ENCODE assay signal across 15 cellular contexts in genomic region chr7:27162930-27163775, GRCh38. TPM values are rescaled to one million over a fixed set of nuclear protein-coding genes. Genes with fewer than 3 reads are reported as not detected.
DNase-seq lines count a peak whose midpoint lies in the region; ATAC-seq, FAIRE-seq and TF ChIP-seq lines count a peak whose summit lies in the region.
"Had no signal": no experiment of that assay in that cellular context is flagged by ENCODE, and none has a peak within 500 bp of the region (broad histone marks: within the 10 kb centered on the region; RNA-seq: fewer than 3 reads in every experiment).

No MANE protein-coding gene starts in this region.

- no peak for TF ChIP-seq CTCF in epithelial cell of proximal tubule (conservative IDR thresholded peaks at IDR 0.05; ENCODE audit: low read depth, low read length)
- TF ChIP-seq CTCF in ovary (IDR thresholded peaks at IDR 0.05): no peak

- H3K9me3 ChIP-seq in CD4-positive, CD25-positive, alpha-beta regulatory T cell (ENCODE audit: control insufficient read depth in 2 of 2, low read length in 2 of 2): no peaks in the 10 kb centered on the region
- no peaks in the 10 kb centered on the region for H3K9me3 ChIP-seq in ovary

- no peak for TF ChIP-seq POLR2A in ovary (IDR thresholded peaks at IDR 0.05)

- peaks cover 47% of the 10 kb centered on the region for H3K27me3 ChIP-seq in CD4-positive, CD25-positive, alpha-beta regulatory T cell (ENCODE audit: control insufficient read depth, insufficient read depth, low read length)
- peaks cover 10% of the 10 kb centered on the region for H3K27me3 ChIP-seq in ovary

- H3K36me3 Mint-ChIP-seq in CD4-positive, CD25-positive, alpha-beta regulatory T cell: peaks cover 3% of the 10 kb centered on the region
- H3K36me3 Mint-ChIP-seq: stimulated activated memory B cell treated with anti-CD40 and anti-IgM and Interleukin-4, amounts not matched to agents 10 μg/mL and 1 μg/mL and 100 μg/mL, for 72 hours had no signal

- 74 to 87% (median 86%) methylated on average over 14 of the region's 14 CpGs for WGBS in ovary, 3 donors

- H3K36me3 ChIP-seq in CD4-positive, CD25-positive, alpha-beta regulatory T cell (ENCODE audit: control insufficient read depth, insufficient read depth, low read length): no peaks in the 10 kb centered on the region
- no peaks in the 10 kb centered on the region for H3K36me3 ChIP-seq in ovary

- H3K27me3 Mint-ChIP-seq in CD4-positive, CD25-positive, alpha-beta regulatory T cell: peaks cover 94% of the 10 kb centered on the region

- DNase-seq in CD4-positive, CD25-positive, alpha-beta regulatory T cell: no peak
- peak; percentile 23 for DNase-seq in HT1080 (ENCODE audit: low read depth)
- no peak for DNase-seq in epithelial cell of proximal tubule (ENCODE audit: low read depth)
- peak in 1 of 5 donors; percentile 18 for DNase-seq in ovary
- no peak for DNase-seq in GF-D8 (lab: John Stamatoyannopoulos, UW)
- no peak for DNase-seq in kidney tubule cell (ENCODE audit: low spot score)
- DNase-seq in effector CD4-positive, alpha-beta T cell: no peak
- DNase-seq in urothelium cell line (ENCODE audit: low spot score): no peak
- DNase-seq: activated gamma-delta T cell treated with Interleukin-2 at 50 U/mL for 16 hours, DMS153, NCI-H2029 treated with DMSO at 0.1 percent for 48 hours had no signal

- no peak for FAIRE-seq in urothelium cell line (lab: Jason Lieb, UNC)
- FAIRE-seq: colon had no signal

- peaks cover 0 to 10% (median 0%) of the 10 kb centered on the region in 7 donors for H3K9me3 Mint-ChIP-seq in CD4-positive, CD25-positive, alpha-beta regulatory T cell

- H3K4me3 ChIP-seq in CD4-positive, CD25-positive, alpha-beta regulatory T cell (ENCODE audit: low read depth, low read length): no peak overlapping the region
- peak overlapping the region; percentile 74 for H3K4me3 ChIP-seq in epithelial cell of proximal tubule (ENCODE audit: low read depth, low read length)
- peak overlapping the region; percentile 53 for H3K4me3 ChIP-seq in ovary

- no peak overlapping the region for H3K27ac ChIP-seq in CD4-positive, CD25-positive, alpha-beta regulatory T cell (ENCODE audit: insufficient read depth, low read length, poor library complexity, severe bottlenecking)
- H3K27ac ChIP-seq in ovary: no peak overlapping the region

- H3K4me3 Mint-ChIP-seq in CD4-positive, CD25-positive, alpha-beta regulatory T cell: peak overlapping the region in 2 of 4 donors; percentile 33 to 68

- no peak for TF ChIP-seq EP300 in ovary (IDR thresholded peaks at IDR 0.05)

- peaks cover 4 to 44% (median 16%) of the 10 kb centered on the region in 4 donors for H3K4me1 Mint-ChIP-seq in CD4-positive, CD25-positive, alpha-beta regulatory T cell

- peaks cover 48% of the 10 kb centered on the region for H3K4me1 ChIP-seq in CD4-positive, CD25-positive, alpha-beta regulatory T cell (ENCODE audit: control insufficient read depth, insufficient read depth, low read length, poor library complexity, severe bottlenecking)
- H3K4me1 ChIP-seq in ovary (ENCODE audit: insufficient read depth): peaks cover 2% of the 10 kb centered on the region

- peak overlapping the region in 2 of 3 donors; percentile 47 to 88 for H3K27ac Mint-ChIP-seq in CD4-positive, CD25-positive, alpha-beta regulatory T cell
- H3K27ac Mint-ChIP-seq: stimulated activated memory B cell treated with anti-CD40 and anti-IgM and Interleukin-4, amounts not matched to agents 10 μg/mL and 1 μg/mL and 100 μg/mL, for 72 hours had no signal

- no peak for ATAC-seq in CD4-positive, CD25-positive, alpha-beta regulatory T cell (ENCODE audit: low read depth in 2 of 2)
- ATAC-seq: Panc1; stimulated activated memory B cell treated with anti-CD40 and anti-IgM and Interleukin-4, amounts not matched to agents 10 μg/mL and 1 μg/mL and 100 μg/mL, for 72 hours had no signal

- intact Hi-C loops in ovary (cut with DNase I): loop anchor here in 3 of 4 donors (5.0 to 10.0 kb wide), 4 partner anchors 788 to 1278 kb away; no protein-coding TSS in a partner anchor

RNA-seq across cellular contexts. Expression of gene HOXA9, which starts 2.2 kb away (rescaled TPM):
- 1.1 TPM for total RNA-seq in CD4-positive, CD25-positive, alpha-beta regulatory T cell
- polyA plus RNA-seq in CD4-positive, CD25-positive, alpha-beta regulatory T cell: under 1 TPM in 1 of 4 donors, not detected in 3; 0.20 TPM
- total RNA-seq in HT1080 (2014; rRNA removed; shearing (Covaris generic)): 33.8 and 45.8 TPM in 2 replicates
- polyA plus RNA-seq in HT1080 (2015; cell fraction: cytosol; rRNA removed): 51.8 and 53.3 TPM in 2 replicates
- polyA plus RNA-seq in HT1080 (2015; cell fraction: nucleus; rRNA removed): 78.8 and 88.3 TPM in 2 replicates
- 82.4 and 104 TPM in 2 replicates for total RNA-seq in epithelial cell of proximal tubule
- 1 to 10 TPM in 1 of 7 donors, under 1 TPM in 5, not detected in 1; 0.12 to 1.0 (median 0.57) TPM for total RNA-seq in ovary
- polyA plus RNA-seq in ovary: 1 to 10 TPM in 1 of 2 donors, under 1 TPM in 1; 0.22 to 2.5 TPM

RNA-seq across cellular contexts. Expression of gene HOXA7, which starts 6.7 kb away (rescaled TPM):
- total RNA-seq in CD4-positive, CD25-positive, alpha-beta regulatory T cell: not detected
- polyA plus RNA-seq in CD4-positive, CD25-positive, alpha-beta regulatory T cell: not detected
- not detected in 2 replicates for total RNA-seq in HT1080 (2014; rRNA removed; shearing (Covaris generic))
- 0.41 and 1.0 TPM in 2 replicates for polyA plus RNA-seq in HT1080 (2015; cell fraction: cytosol; rRNA removed)
- polyA plus RNA-seq in HT1080 (2015; cell fraction: nucleus; rRNA removed): 0.07 and 0.34 TPM in 2 replicates
- total RNA-seq in epithelial cell of proximal tubule: 21.4 and 27.9 TPM in 2 replicates
- total RNA-seq in ovary: 1 to 10 TPM in 3 of 7 donors, under 1 TPM in 4; 0.23 to 4.5 (median 0.75) TPM
- 1 to 10 TPM in 1 of 2 donors, under 1 TPM in 1; 0.53 to 4.1 TPM for polyA plus RNA-seq in ovary
- total RNA-seq: mucosa of gallbladder had no signal

RNA-seq across cellular contexts. Expression of gene HOXA3, which starts 10.8 kb away (rescaled TPM):
- not detected for total RNA-seq in CD4-positive, CD25-positive, alpha-beta regulatory T cell
- under 1 TPM in 1 of 4 donors, not detected in 3; 0.13 TPM for polyA plus RNA-seq in CD4-positive, CD25-positive, alpha-beta regulatory T cell
- total RNA-seq in HT1080 (2014; rRNA removed; shearing (Covaris generic)): not detected in 2 replicates
- polyA plus RNA-seq in HT1080 (2015; cell fraction: cytosol; rRNA removed): 0.12 and 0.26 TPM in 2 replicates
- 0.39 and 0.65 TPM in 2 replicates for polyA plus RNA-seq in HT1080 (2015; cell fraction: nucleus; rRNA removed)
- total RNA-seq in epithelial cell of proximal tubule (14.4 and 33.2 TPM in 2 replicates), ovary (10 to 100 TPM in 2 of 7 donors, 1 to 10 TPM in 3, under 1 TPM in 2; 0.36 to 50.9 (median 1.3) TPM)
- polyA plus RNA-seq in ovary: 1 to 10 TPM; 2.3 to 3.4 TPM

RNA-seq across cellular contexts. Expression of gene HOXA10, which starts 11.0 kb away (rescaled TPM):
- total RNA-seq in CD4-positive, CD25-positive, alpha-beta regulatory T cell: 0.35 TPM
- not detected for polyA plus RNA-seq in CD4-positive, CD25-positive, alpha-beta regulatory T cell
- total RNA-seq in HT1080 (2014; rRNA removed; shearing (Covaris generic)): 22.7 and 29.3 TPM in 2 replicates
- 23.2 and 26.9 TPM in 2 replicates for polyA plus RNA-seq in HT1080 (2015; cell fraction: cytosol; rRNA removed)
- polyA plus RNA-seq in HT1080 (2015; cell fraction: nucleus; rRNA removed): 13.9 and 15.3 TPM in 2 replicates
- total RNA-seq in epithelial cell of proximal tubule (36.7 and 51.7 TPM in 2 replicates), ovary (1 to 10 TPM in 3 of 7 donors, under 1 TPM in 3, not detected in 1; 0.25 to 2.0 (median 0.91) TPM)
- polyA plus RNA-seq in ovary: 1 to 10 TPM in 1 of 2 donors, under 1 TPM in 1; 0.34 to 2.8 TPM

RNA-seq across cellular contexts. Expression of gene HOXA6, which starts 15.6 kb away (rescaled TPM):
- total RNA-seq in CD4-positive, CD25-positive, alpha-beta regulatory T cell: not detected
- polyA plus RNA-seq in CD4-positive, CD25-positive, alpha-beta regulatory T cell: not detected
- total RNA-seq in HT1080 (2014; rRNA removed; shearing (Covaris generic)): 3.6 and 4.5 TPM in 2 replicates
- 1.9 and 2.6 TPM in 2 replicates for polyA plus RNA-seq in HT1080 (2015; cell fraction: cytosol; rRNA removed)
- 3.6 and 5.6 TPM in 2 replicates for polyA plus RNA-seq in HT1080 (2015; cell fraction: nucleus; rRNA removed)
- total RNA-seq in epithelial cell of proximal tubule (5.7 and 11.8 TPM in 2 replicates), ovary (1 to 10 TPM in 3 of 7 donors, under 1 TPM in 4; 0.32 to 4.2 (median 0.43) TPM)
- polyA plus RNA-seq in ovary: under 1 TPM in 1 of 2 donors, not detected in 1; 0.29 TPM

Comparison
In these comparisons a context has a peak if more than half of its experiments do, and no peak if none do; other contexts are left out.
1. RNA of gene HOXA9, which starts 2.2 kb away (total RNA-seq): 82.4 to 104 TPM in epithelial cell of proximal tubule and 33.8 to 45.8 TPM in HT1080; 1.1 TPM in CD4-positive, CD25-positive, alpha-beta regulatory T cell (single experiment) and 0.12 to 1.0 TPM in ovary; every median in the first group is over 10 times any median in the second.